ENCODE assay signal across 8 cellular contexts in the genomic region with DNA sequence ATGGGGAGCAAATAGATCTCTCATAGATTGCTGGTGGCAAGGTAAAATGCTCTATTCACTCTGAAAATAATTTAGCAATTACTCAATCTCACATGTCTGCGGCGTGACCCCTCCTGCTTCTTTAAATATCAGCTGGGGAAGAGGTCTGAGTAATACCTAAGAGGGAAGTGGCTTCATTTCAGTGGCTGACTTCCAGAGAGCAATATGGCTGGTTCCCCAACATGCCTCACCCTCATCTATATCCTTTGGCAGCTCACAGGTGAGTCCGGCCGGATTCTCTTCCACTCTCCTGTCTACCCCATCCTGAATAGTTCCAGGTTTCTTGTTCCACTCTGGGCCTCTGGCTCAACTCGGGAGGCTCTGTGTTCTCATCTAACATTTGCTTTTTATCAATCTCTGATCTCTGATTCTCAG.
DNase-seq lines count a peak whose midpoint lies in the region; ATAC-seq and TF ChIP-seq lines count a peak whose summit lies in the region.

A gene with protein sequence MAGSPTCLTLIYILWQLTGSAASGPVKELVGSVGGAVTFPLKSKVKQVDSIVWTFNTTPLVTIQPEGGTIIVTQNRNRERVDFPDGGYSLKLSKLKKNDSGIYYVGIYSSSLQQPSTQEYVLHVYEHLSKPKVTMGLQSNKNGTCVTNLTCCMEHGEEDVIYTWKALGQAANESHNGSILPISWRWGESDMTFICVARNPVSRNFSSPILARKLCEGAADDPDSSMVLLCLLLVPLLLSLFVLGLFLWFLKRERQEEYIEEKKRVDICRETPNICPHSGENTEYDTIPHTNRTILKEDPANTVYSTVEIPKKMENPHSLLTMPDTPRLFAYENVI (plus strand): TSS at position 150 of the 414 bp plus-strand sequence. CDS start 55 bp downstream, at position 205.

- peaks cover 81% of the 10 kb centered on the region for H3K4me1 Mint-ChIP-seq in activated T-cell treated with anti-CD3 and anti-CD28 coated beads, Interleukin-2, amount 50 U/mL, for 24 hours (ENCODE audit: low read depth)
- H3K4me1 Mint-ChIP-seq in memory B cell: peaks cover 44% of the 10 kb centered on the region

- peaks cover 70% of the 10 kb centered on the region for H3K36me3 Mint-ChIP-seq in activated T-cell treated with anti-CD3 and anti-CD28 coated beads, Interleukin-2, amount 50 U/mL, for 24 hours (ENCODE audit: low read depth)
- H3K36me3 Mint-ChIP-seq in memory B cell: peaks cover 8% of the 10 kb centered on the region

- H3K4me3 Mint-ChIP-seq in activated T-cell treated with anti-CD3 and anti-CD28 coated beads, Interleukin-2, amount 50 U/mL, for 24 hours: peak within 1 kb of the TSS; percentile 81
- H3K4me3 Mint-ChIP-seq in memory B cell: peak within 1 kb of the TSS; percentile 82

- peak; percentile 71 for ATAC-seq in HG02884 (IDR thresholded peaks at IDR 0.05; ENCODE audit: unreplicated experiment)
- ATAC-seq in memory B cell (ENCODE audit: low read depth): peak; percentile 93

- H3K27me3 Mint-ChIP-seq in activated T-cell treated with anti-CD3 and anti-CD28 coated beads, Interleukin-2, amount 50 U/mL, for 24 hours: no peaks in the 10 kb centered on the region
- H3K27me3 Mint-ChIP-seq in memory B cell: no peaks in the 10 kb centered on the region

- peak; percentile 42; the same call in 1 of the 2 replicates for TF ChIP-seq POLR2A in Raji (IDR thresholded peaks at IDR 0.05; ENCODE audit: insufficient read depth, low read depth, low read length)

- peak within 1 kb of the TSS; percentile 87 for H3K27ac Mint-ChIP-seq in activated T-cell treated with anti-CD3 and anti-CD28 coated beads, Interleukin-2, amount 50 U/mL, for 24 hours
- H3K27ac Mint-ChIP-seq in memory B cell: peak within 1 kb of the TSS; percentile 91

- DNase-seq in activated T-cell treated with anti-CD3 and anti-CD28 coated beads, Interleukin-2, amount 50 U/mL, for 24 hours: no peak
- DNase-seq in activated T-cell treated with anti-CD3 and anti-CD28 coated beads for 4 hours (no peak), memory B cell (ENCODE audit: low spot score in 2 of 2) (peak in 1 of 2 donors; percentile 40), NCI-H2196 (lab: John Stamatoyannopoulos, UW; ENCODE audit: unreplicated experiment) (no peak), UCSD-AML1 (lab: John Stamatoyannopoulos, UW; ENCODE audit: unreplicated experiment) (no peak), iPS-NIHi7 (ENCODE audit: extremely low spot score) (no peak)

- peaks cover 25% of the 10 kb centered on the region for H3K9me3 Mint-ChIP-seq in activated T-cell treated with anti-CD3 and anti-CD28 coated beads, Interleukin-2, amount 50 U/mL, for 24 hours
- H3K9me3 Mint-ChIP-seq in memory B cell: peaks cover 4% of the 10 kb centered on the region
